Comparison of ENCODE assay signal across 29 cellular contexts in the genomic region with DNA sequence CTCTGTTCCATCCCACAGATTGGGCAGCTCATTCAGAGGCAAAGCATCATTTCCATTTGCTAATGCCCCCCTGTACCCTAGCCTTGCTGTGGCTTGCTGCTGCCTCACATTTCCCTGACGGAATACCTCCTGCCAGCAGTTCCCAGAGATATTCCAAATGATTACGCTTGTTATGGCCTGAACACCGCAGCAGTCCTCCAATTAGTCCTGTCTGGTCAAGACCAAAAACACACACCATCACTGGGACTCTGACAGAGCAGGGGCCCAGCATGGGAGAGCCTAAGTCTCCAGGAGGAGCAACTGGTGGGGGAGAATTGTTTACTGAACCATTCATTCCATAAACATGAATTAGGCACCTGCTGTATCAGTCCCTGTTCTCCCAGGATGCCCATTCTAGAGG. TPM values are rescaled to one million over a fixed set of nuclear protein-coding genes. Genes with fewer than 3 reads are reported as not detected.
"Had no signal": no experiment of that assay in that cellular context is flagged by ENCODE, and none has a peak within 500 bp of the region (broad histone marks: within the 10 kb centered on the region; RNA-seq: fewer than 3 reads in every experiment).

No MANE protein-coding gene starts in this region.

- H3K36me3 ChIP-seq: adrenal gland, colonic mucosa, heart left ventricle had no signal

- DNase-seq: activated CD4-positive, alpha-beta memory T cell treated with anti-CD3 and anti-CD28 coated beads, Interleukin-2, amount 10 ng/mL, durations not matched to agents 7 days and 5 days; activated CD4-positive, alpha-beta T cell treated with anti-CD3 and anti-CD28 coated beads for 36 hours; activated CD4-positive, alpha-beta T cell treated with anti-CD3 and anti-CD28 coated beads, Interleukin-2, amount 10 ng/mL, durations not matched to agents 24 days and 14 days; activated CD4-positive, alpha-beta T cell treated with anti-CD3 and anti-CD28 coated beads, Interleukin-2, amount 50 U/mL, for 4 hours; activated CD4-positive, CD25-positive, alpha-beta regulatory T cell; activated CD4-positive, CD25-positive, alpha-beta regulatory T cell treated with anti-CD3 and anti-CD28 coated beads, Interleukin-2, amount 50 U/mL, for 72 hours; activated CD8-positive, alpha-beta memory T cell treated with anti-CD3 and anti-CD28 coated beads, Interleukin-2, amount 50 U/mL, for 4 hours; activated effector memory CD4-positive, alpha-beta T cell treated with anti-CD3 and anti-CD28 coated beads, Interleukin-2, amount 50 U/mL, for 16 hours; activated naive CD4-positive, alpha-beta T cell treated with anti-CD3 and anti-CD28 coated beads for 36 hours; activated naive CD8-positive, alpha-beta T cell treated with anti-CD3 and anti-CD28 coated beads for 36 hours; activated naive CD8-positive, alpha-beta T cell treated with anti-CD3 and anti-CD28 coated beads, Interleukin-2, amount 50 U/mL, for 24 hours; activated T-cell treated with anti-CD3 and anti-CD28 coated beads, Interleukin-2, amount 50 U/mL, for 1 hour; activated T-cell treated with anti-CD3 and anti-CD28 coated beads, Interleukin-2, amount 50 U/mL, for 48 hours; amygdala; aorta; body of pancreas; central memory CD4-positive, alpha-beta T cell; cerebellar nuclear complex; colonic mucosa; effector CD8-positive, alpha-beta T cell; foreskin fibroblast; heart left ventricle; T-helper 2 cell had no signal

- H3K27me3 ChIP-seq: adrenal gland, body of pancreas, colonic mucosa had no signal

- H3K27me3 Mint-ChIP-seq: activated CD4-positive, alpha-beta memory T cell treated with anti-CD3 and anti-CD28 coated beads, Interleukin-2, amount 10 ng/mL, durations not matched to agents 7 days and 5 days had no signal

- H3K4me3 Mint-ChIP-seq: activated CD4-positive, alpha-beta memory T cell treated with anti-CD3 and anti-CD28 coated beads, Interleukin-2, amount 10 ng/mL, durations not matched to agents 7 days and 5 days; activated CD4-positive, alpha-beta T cell treated with anti-CD3 and anti-CD28 coated beads for 36 hours; activated CD4-positive, alpha-beta T cell treated with anti-CD3 and anti-CD28 coated beads, Interleukin-2, amount 10 ng/mL, durations not matched to agents 24 days and 14 days; activated naive CD4-positive, alpha-beta T cell treated with anti-CD3 and anti-CD28 coated beads for 36 hours; activated naive CD4-positive, alpha-beta T cell treated with anti-CD3 and anti-CD28 coated beads, Interleukin-2, amount 50 U/mL, for 24 hours; activated naive CD8-positive, alpha-beta T cell treated with anti-CD3 and anti-CD28 coated beads for 36 hours; activated naive CD8-positive, alpha-beta T cell treated with anti-CD3 and anti-CD28 coated beads, Interleukin-2, amount 50 U/mL, for 24 hours; activated T-helper 1 cell treated with anti-CD3 and anti-CD28 coated beads, Interleukin-12 subunit alpha, Interleukin-12 subunit beta, Interleukin-2, Interleukin-4 antibody, amounts not matched to agents 30 ng/mL and 10 ng/mL and 1 ng/mL, durations not matched to agents 14 hours and 24 hours and 36 hours had no signal

- H3K4me1 ChIP-seq: adrenal gland, body of pancreas, colonic mucosa, heart left ventricle had no signal

- H3K27ac ChIP-seq: adrenal gland, body of pancreas, colonic mucosa, heart left ventricle had no signal

- H3K36me3 Mint-ChIP-seq: activated naive CD4-positive, alpha-beta T cell treated with anti-CD3 and anti-CD28 coated beads, Interleukin-2, amount 50 U/mL, for 24 hours; activated naive CD8-positive, alpha-beta T cell treated with anti-CD3 and anti-CD28 coated beads for 36 hours had no signal

- H3K4me3 ChIP-seq: adrenal gland, body of pancreas, colonic mucosa, heart left ventricle had no signal

- H3K9me3 ChIP-seq: adrenal gland, body of pancreas, colonic mucosa, heart left ventricle had no signal

- ATAC-seq: activated CD4-positive, alpha-beta T cell treated with anti-CD3 and anti-CD28 coated beads for 36 hours; activated naive CD8-positive, alpha-beta T cell treated with anti-CD3 and anti-CD28 coated beads, Interleukin-2, amount 50 U/mL, for 24 hours; body of pancreas; esophagus mucosa; heart left ventricle had no signal

- H3K4me1 Mint-ChIP-seq: activated CD4-positive, alpha-beta memory T cell treated with anti-CD3 and anti-CD28 coated beads, Interleukin-2, amount 10 ng/mL, durations not matched to agents 7 days and 5 days; activated CD4-positive, alpha-beta T cell treated with anti-CD3 and anti-CD28 coated beads for 36 hours; activated CD4-positive, alpha-beta T cell treated with anti-CD3 and anti-CD28 coated beads, Interleukin-2, amount 10 ng/mL, durations not matched to agents 24 days and 14 days; activated naive CD4-positive, alpha-beta T cell treated with anti-CD3 and anti-CD28 coated beads, Interleukin-2, amount 50 U/mL, for 24 hours; activated naive CD8-positive, alpha-beta T cell treated with anti-CD3 and anti-CD28 coated beads for 36 hours; activated naive CD8-positive, alpha-beta T cell treated with anti-CD3 and anti-CD28 coated beads, Interleukin-2, amount 50 U/mL, for 24 hours had no signal

- H3K9me3 Mint-ChIP-seq: activated CD4-positive, alpha-beta memory T cell treated with anti-CD3 and anti-CD28 coated beads, Interleukin-2, amount 10 ng/mL, durations not matched to agents 7 days and 5 days; activated CD4-positive, alpha-beta T cell treated with anti-CD3 and anti-CD28 coated beads, Interleukin-2, amount 10 ng/mL, durations not matched to agents 24 days and 14 days; activated naive CD4-positive, alpha-beta T cell treated with anti-CD3 and anti-CD28 coated beads for 36 hours; activated naive CD4-positive, alpha-beta T cell treated with anti-CD3 and anti-CD28 coated beads, Interleukin-2, amount 50 U/mL, for 24 hours; activated naive CD8-positive, alpha-beta T cell treated with anti-CD3 and anti-CD28 coated beads for 36 hours; activated naive CD8-positive, alpha-beta T cell treated with anti-CD3 and anti-CD28 coated beads, Interleukin-2, amount 50 U/mL, for 24 hours; activated T-helper 1 cell treated with anti-CD3 and anti-CD28 coated beads, Interleukin-12 subunit alpha, Interleukin-12 subunit beta, Interleukin-2, Interleukin-4 antibody, amounts not matched to agents 30 ng/mL and 10 ng/mL and 1 ng/mL, durations not matched to agents 14 hours and 24 hours and 36 hours; activated T-helper 2 cell treated with anti-CD3 and anti-CD28 coated beads, Interferon-gamma antibody, Interleukin-2, Interleukin-4, amounts not matched to agents 10 μg/mL and 5 μg/mL and 100 μg/mL, durations not matched to agents 14 hours and 24 hours and 36 hours had no signal

- H3K27ac Mint-ChIP-seq: activated CD4-positive, alpha-beta memory T cell treated with anti-CD3 and anti-CD28 coated beads, Interleukin-2, amount 10 ng/mL, durations not matched to agents 7 days and 5 days; activated CD4-positive, alpha-beta T cell treated with anti-CD3 and anti-CD28 coated beads for 36 hours; activated CD4-positive, alpha-beta T cell treated with anti-CD3 and anti-CD28 coated beads, Interleukin-2, amount 10 ng/mL, durations not matched to agents 24 days and 14 days; activated naive CD4-positive, alpha-beta T cell treated with anti-CD3 and anti-CD28 coated beads for 36 hours; activated naive CD4-positive, alpha-beta T cell treated with anti-CD3 and anti-CD28 coated beads, Interleukin-2, amount 50 U/mL, for 24 hours; activated naive CD8-positive, alpha-beta T cell treated with anti-CD3 and anti-CD28 coated beads for 36 hours; activated naive CD8-positive, alpha-beta T cell treated with anti-CD3 and anti-CD28 coated beads, Interleukin-2, amount 50 U/mL, for 24 hours; activated T-helper 1 cell treated with anti-CD3 and anti-CD28 coated beads, Interleukin-12 subunit alpha, Interleukin-12 subunit beta, Interleukin-2, Interleukin-4 antibody, amounts not matched to agents 30 ng/mL and 10 ng/mL and 1 ng/mL, durations not matched to agents 14 hours and 24 hours and 36 hours; activated T-helper 2 cell treated with anti-CD3 and anti-CD28 coated beads, Interferon-gamma antibody, Interleukin-2, Interleukin-4, amounts not matched to agents 10 μg/mL and 5 μg/mL and 100 μg/mL, durations not matched to agents 14 hours and 24 hours and 36 hours had no signal

RNA-seq across cellular contexts. Expression of a gene that starts 6.1 kb away (rescaled TPM):
- total RNA-seq: activated CD4-positive, alpha-beta memory T cell treated with anti-CD3 and anti-CD28 coated beads, Interleukin-2, amount 10 ng/mL, durations not matched to agents 7 days and 5 days; aorta; T-helper 1 cell treated with Interleukin-12 subunit alpha and Interleukin-12 subunit beta and Interleukin-4 antibody, amounts not matched to agents 30 ng/mL and 1 ng/mL, for 36 hours had no signal
